In genomic region chr14:29857545-29857944, GRCh38 we compare ENCODE assay signal across 19 cellular contexts.
DNase-seq lines count a peak whose midpoint lies in the region; ATAC-seq and TF ChIP-seq lines count a peak whose summit lies in the region.
"Had no signal": no experiment of that assay in that cellular context is flagged by ENCODE, and none has a peak within 500 bp of the region (broad histone marks: within the 10 kb centered on the region; RNA-seq: fewer than 3 reads in every experiment).

No MANE protein-coding gene starts in this region.

- no peaks in the 10 kb centered on the region for H3K36me3 ChIP-seq in BLaER1 treated with 17β-estradiol and CSF1 and Interleukin-3, amounts not matched to agents 10 nM and 100 nM
- H3K36me3 ChIP-seq in gastroesophageal sphincter = no peaks in the 10 kb centered on the region
- H3K36me3 ChIP-seq: gastrocnemius medialis had no signal

- H3K9me3 Mint-ChIP-seq in activated naive CD8-positive, alpha-beta T cell treated with anti-CD3 and anti-CD28 coated beads, Interleukin-2, amount 50 U/mL, for 24 hours = peaks cover 29% of the 10 kb centered on the region

- WGBS in gastroesophageal sphincter (ENCODE audit: low coverage in 1 of 2), 2 donors = 83 to 95% methylated on average over 2 to 3 of the region's 3 CpGs

- H3K4me3 Mint-ChIP-seq in activated naive CD8-positive, alpha-beta T cell treated with anti-CD3 and anti-CD28 coated beads, Interleukin-2, amount 50 U/mL, for 24 hours = no peak overlapping the region
- H3K4me3 Mint-ChIP-seq: activated naive CD4-positive, alpha-beta T cell treated with anti-CD3 and anti-CD28 coated beads, Interleukin-2, amount 50 U/mL, for 24 hours had no signal

- peak; percentile 60 for ATAC-seq in GM19324 (IDR thresholded peaks at IDR 0.05; ENCODE audit: low FRiP score, unreplicated experiment)
- ATAC-seq in HG02678 (IDR thresholded peaks at IDR 0.05; ENCODE audit: unreplicated experiment) = peak; percentile 74
- ATAC-seq in HG03442 (IDR thresholded peaks at IDR 0.05; ENCODE audit: unreplicated experiment) = peak; percentile 70
- no peak for ATAC-seq in activated naive CD8-positive, alpha-beta T cell treated with anti-CD3 and anti-CD28 coated beads, Interleukin-2, amount 50 U/mL, for 24 hours
- ATAC-seq in gastroesophageal sphincter = no peak
- ATAC-seq: gastrocnemius medialis, HCT116, left lobe of liver had no signal

- H3K9ac ChIP-seq in BLaER1 treated with 17β-estradiol and CSF1 and Interleukin-3, amounts not matched to agents 10 nM and 100 nM = no peak overlapping the region

- no peak for TF ChIP-seq EP300 in gastroesophageal sphincter (IDR thresholded peaks at IDR 0.05)

- H3K27me3 ChIP-seq in BLaER1 treated with 17β-estradiol and CSF1 and Interleukin-3, amounts not matched to agents 10 nM and 100 nM = no peaks in the 10 kb centered on the region
- no peaks in the 10 kb centered on the region for H3K27me3 ChIP-seq in gastroesophageal sphincter
- H3K27me3 ChIP-seq: gastrocnemius medialis, testis had no signal

- TF ChIP-seq POLR2A in erythroblast (IDR thresholded peaks at IDR 0.05; ENCODE audit: low read length) = no peak
- no peak for TF ChIP-seq POLR2A in gastroesophageal sphincter (IDR thresholded peaks at IDR 0.05)

- peaks cover 12 to 22% (median 17%) of the 10 kb centered on the region in 10 experiments for H3K4me1 ChIP-seq in BLaER1 treated with 17β-estradiol and CSF1 and Interleukin-3, amounts not matched to agents 10 nM and 100 nM
- peaks cover 0 to 6% (median 0%) of the 10 kb centered on the region in 3 donors for H3K4me1 ChIP-seq in gastroesophageal sphincter
- H3K4me1 ChIP-seq: testis had no signal

- no peak overlapping the region for H3K4me3 ChIP-seq in BLaER1 treated with 17β-estradiol and CSF1 and Interleukin-3, amounts not matched to agents 10 nM and 100 nM
- no peak overlapping the region for H3K4me3 ChIP-seq in gastroesophageal sphincter
- H3K4me3 ChIP-seq: coronary artery, gastrocnemius medialis, testis had no signal

- H3K9me3 ChIP-seq in BLaER1 treated with 17β-estradiol and CSF1 and Interleukin-3, amounts not matched to agents 10 nM and 100 nM (replicated peaks in 1 of 11) = peaks cover 10 to 32% (median 28%) of the 10 kb centered on the region in 11 experiments; a peak in 20 of 22 replicates
- no peaks in the 10 kb centered on the region for H3K9me3 ChIP-seq in gastroesophageal sphincter
- H3K9me3 ChIP-seq: gastrocnemius medialis, testis had no signal

- peaks cover 2% of the 10 kb centered on the region for H3K4me1 Mint-ChIP-seq in activated naive CD8-positive, alpha-beta T cell treated with anti-CD3 and anti-CD28 coated beads, Interleukin-2, amount 50 U/mL, for 24 hours
- H3K4me1 Mint-ChIP-seq: activated naive CD4-positive, alpha-beta T cell treated with anti-CD3 and anti-CD28 coated beads, Interleukin-2, amount 50 U/mL, for 24 hours had no signal

- peak overlapping the region in 3 of 11 experiments; percentile 4 to 28 (median 21); a peak in 4 of 22 replicates for H3K27ac ChIP-seq in BLaER1 treated with 17β-estradiol and CSF1 and Interleukin-3, amounts not matched to agents 10 nM and 100 nM
- no peak overlapping the region for H3K27ac ChIP-seq in gastroesophageal sphincter
- H3K27ac ChIP-seq: gastrocnemius medialis, testis had no signal

- no peaks in the 10 kb centered on the region for H4K20me1 ChIP-seq in BLaER1 treated with 17β-estradiol and CSF1 and Interleukin-3, amounts not matched to agents 10 nM and 100 nM

- no peak overlapping the region for H3K27ac Mint-ChIP-seq in activated naive CD8-positive, alpha-beta T cell treated with anti-CD3 and anti-CD28 coated beads, Interleukin-2, amount 50 U/mL, for 24 hours
- H3K27ac Mint-ChIP-seq: activated naive CD4-positive, alpha-beta T cell treated with anti-CD3 and anti-CD28 coated beads, Interleukin-2, amount 50 U/mL, for 24 hours had no signal

- no peak for DNase-seq in erythroblast (lab: John Stamatoyannopoulos, UW)
- DNase-seq in effector CD8-positive, alpha-beta T cell (lab: John Stamatoyannopoulos, UW) = no peak
- DNase-seq in activated naive CD8-positive, alpha-beta T cell treated with anti-CD3 and anti-CD28 coated beads, Interleukin-2, amount 50 U/mL, for 24 hours = no peak
- DNase-seq: activated CD4-positive, alpha-beta T cell treated with anti-CD3 and anti-CD28 coated beads for 48 hours; gastrocnemius medialis; NCI-H69; nucleus accumbens; stimulated activated CD4-positive, alpha-beta T cell treated with anti-CD3 and anti-CD28 coated beads, Interleukin-2, amount 100 ng/mL, for 24 hours; SW 1271; testis had no signal

- no peaks in the 10 kb centered on the region for H3K27me3 Mint-ChIP-seq in activated naive CD8-positive, alpha-beta T cell treated with anti-CD3 and anti-CD28 coated beads, Interleukin-2, amount 50 U/mL, for 24 hours
- H3K27me3 Mint-ChIP-seq: activated naive CD4-positive, alpha-beta T cell treated with anti-CD3 and anti-CD28 coated beads, Interleukin-2, amount 50 U/mL, for 24 hours had no signal

- H3K4me2 ChIP-seq in BLaER1 treated with 17β-estradiol and CSF1 and Interleukin-3, amounts not matched to agents 10 nM and 100 nM = peak overlapping the region; percentile 4 to 71 (median 35); a peak in 18 of 22 replicates

- TF ChIP-seq CTCF in gastroesophageal sphincter (IDR thresholded peaks at IDR 0.05) = no peak

- peaks cover 2% of the 10 kb centered on the region for H3K36me3 Mint-ChIP-seq in activated naive CD8-positive, alpha-beta T cell treated with anti-CD3 and anti-CD28 coated beads, Interleukin-2, amount 50 U/mL, for 24 hours (ENCODE audit: low read depth)
- H3K36me3 Mint-ChIP-seq: activated naive CD4-positive, alpha-beta T cell treated with anti-CD3 and anti-CD28 coated beads, Interleukin-2, amount 50 U/mL, for 24 hours had no signal

Comparison
In these comparisons a context has a peak if more than half of its experiments do, and no peak if none do; other contexts are left out.
1. ATAC-seq: peak in GM19324 (single experiment), HG02678 (single experiment) and HG03442 (single experiment); none in activated naive CD8-positive, alpha-beta T cell treated with anti-CD3 and anti-CD28 coated beads, Interleukin-2, amount 50 U/mL, for 24 hours (single experiment) and gastroesophageal sphincter (single experiment).